Comparison of ENCODE assay signal across 3 cellular contexts in the genomic region with DNA sequence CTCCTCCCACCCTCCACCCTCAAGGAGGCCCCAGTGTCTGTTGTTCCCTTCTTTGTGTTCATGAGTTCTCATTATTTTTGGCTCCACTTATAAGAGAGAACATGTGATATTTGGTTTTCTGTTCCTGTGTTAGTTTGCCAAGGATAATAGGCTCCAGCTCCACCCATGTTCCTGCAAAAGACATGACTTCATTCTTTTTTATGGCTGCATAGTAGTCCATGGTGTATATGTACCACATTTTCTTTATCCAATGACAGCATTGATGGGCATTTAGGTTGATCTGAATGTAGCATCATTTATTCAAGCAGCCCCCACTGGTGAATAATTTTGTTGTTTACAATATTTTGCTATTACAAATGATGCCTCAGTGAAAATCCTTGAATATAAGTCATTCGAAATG.
TF ChIP-seq lines count a peak whose summit lies in the region.

No MANE protein-coding gene starts in this region.

TF ChIP-seq in HEK293, 187 proteins besides CTCF, POLR2A, EP300 and RAD21:
- peak; percentile 68 for TF ChIP-seq ZNF146 (tag by site-specific recombination; IDR thresholded peaks at IDR 0.05)

TF ChIP-seq in SK-N-SH treated with all-trans-retinoic acid at 6 μM for 48 hours, 23 proteins besides CTCF, POLR2A, EP300 and RAD21:
- peak; percentile 66 for TF ChIP-seq ZNF8 (CRISPR knock-in tag; IDR thresholded peaks at IDR 0.05)

TF ChIP-seq in K562, 482 proteins besides CTCF, POLR2A, EP300 and RAD21:
- TF ChIP-seq ZNF146 (CRISPR knock-in tag; IDR thresholded peaks at IDR 0.05; ENCODE audit: unreplicated experiment) (peak; percentile 77), RBM25 (IDR thresholded peaks at IDR 0.05; ENCODE audit: low read depth, low read length, severe bottlenecking) (peak; percentile 11)
